In genomic region chr3:142484912-142485435, GRCh38 we compare ENCODE assay signal across 14 cellular contexts. TPM values are rescaled to one million over a fixed set of nuclear protein-coding genes. Genes with fewer than 3 reads are reported as not detected.
DNase-seq lines count a peak whose midpoint lies in the region; ATAC-seq and TF ChIP-seq lines count a peak whose summit lies in the region.
"Had no signal": no experiment of that assay in that cellular context is flagged by ENCODE, and none has a peak within 500 bp of the region (broad histone marks: within the 10 kb centered on the region; RNA-seq: fewer than 3 reads in every experiment).

No MANE protein-coding gene starts in this region.

- no peaks in the 10 kb centered on the region for H4K20me1 ChIP-seq in PC-3 (ENCODE audit: low read length)
- H4K20me1 ChIP-seq: BLaER1 had no signal

- DNase-seq in activated CD4-positive, alpha-beta T cell treated with anti-CD3 and anti-CD28 coated beads for 36 hours, result no peak
- no peak for DNase-seq in activated CD4-positive, alpha-beta T cell treated with anti-CD3 and anti-CD28 coated beads, Interleukin-2, amount 10 ng/mL, durations not matched to agents 24 days and 14 days
- no peak for DNase-seq in activated naive CD4-positive, alpha-beta T cell treated with anti-CD3 and anti-CD28 coated beads, Interleukin-2, amount 50 U/mL, for 16 hours
- DNase-seq in PC-3, result peak; percentile 59
- DNase-seq in neuronal stem cell (ENCODE audit: low spot score), result no peak
- no peak for DNase-seq in head of caudate nucleus
- DNase-seq: 8988T; CD8-positive, alpha-beta T cell; DMS 273 treated with DMSO at 0.1 percent for 48 hours; GM23248 had no signal

- H2BK120ac ChIP-seq in neuronal stem cell (ENCODE audit: low read depth, low read length), result no peak overlapping the region

- H3K79me1 ChIP-seq in neuronal stem cell (ENCODE audit: low read depth, low read length), result no peaks in the 10 kb centered on the region

- no peaks in the 10 kb centered on the region for H3K79me2 ChIP-seq in PC-3 (ENCODE audit: low read length)

- no peak overlapping the region for H3K4me3 Mint-ChIP-seq in activated CD4-positive, alpha-beta T cell treated with anti-CD3 and anti-CD28 coated beads for 36 hours
- H3K4me3 Mint-ChIP-seq in activated CD4-positive, alpha-beta T cell treated with anti-CD3 and anti-CD28 coated beads, Interleukin-2, amount 10 ng/mL, durations not matched to agents 24 days and 14 days, result no peak overlapping the region
- H3K4me3 Mint-ChIP-seq in activated naive CD4-positive, alpha-beta T cell treated with anti-CD3 and anti-CD28 coated beads, Interleukin-2, amount 50 U/mL, for 24 hours, result no peak overlapping the region
- H3K4me3 Mint-ChIP-seq: CD8-positive, alpha-beta T cell had no signal

- no peak overlapping the region for H3K9ac ChIP-seq in PC-3 (ENCODE audit: low read length)
- no peak overlapping the region for H3K9ac ChIP-seq in neuronal stem cell (ENCODE audit: low read depth, low read length, poor library complexity)
- H3K9ac ChIP-seq: BLaER1, GM23248 had no signal

- peaks cover 76% of the 10 kb centered on the region for H3K36me3 Mint-ChIP-seq in activated CD4-positive, alpha-beta T cell treated with anti-CD3 and anti-CD28 coated beads for 36 hours (ENCODE audit: low read depth)
- H3K36me3 Mint-ChIP-seq in activated CD4-positive, alpha-beta T cell treated with anti-CD3 and anti-CD28 coated beads, Interleukin-2, amount 10 ng/mL, durations not matched to agents 24 days and 14 days (ENCODE audit: low read depth), result peaks cover 68% of the 10 kb centered on the region
- peaks cover 51% of the 10 kb centered on the region for H3K36me3 Mint-ChIP-seq in activated naive CD4-positive, alpha-beta T cell treated with anti-CD3 and anti-CD28 coated beads, Interleukin-2, amount 50 U/mL, for 24 hours

- intact Hi-C loops in activated CD4-positive, alpha-beta T cell treated with anti-CD3 and anti-CD28 coated beads for 36 hours (cut with DNase I, micrococcal nuclease), result no loop called here
- intact Hi-C loops in activated CD4-positive, alpha-beta T cell treated with anti-CD3 and anti-CD28 coated beads, Interleukin-2, amount 10 ng/mL, durations not matched to agents 24 days and 14 days (cut with micrococcal nuclease), result no loop called here
- intact Hi-C loops in PC-3 (cut with micrococcal nuclease) (no loop called here), head of caudate nucleus (cut with DNase I) (no loop called here)

- no peak overlapping the region for H3K18ac ChIP-seq in neuronal stem cell (ENCODE audit: low read length)

- H3K4me2 ChIP-seq in PC-3 (ENCODE audit: low read length) (no peak overlapping the region), neuronal stem cell (ENCODE audit: insufficient read depth, low read length, poor library complexity, severe bottlenecking) (no peak overlapping the region)
- H3K4me2 ChIP-seq: BLaER1 had no signal

- H2AFZ ChIP-seq in PC-3 (ENCODE audit: low read length) (no peak overlapping the region), neuronal stem cell (ENCODE audit: low read length) (no peak overlapping the region)
- H2AFZ ChIP-seq: GM23248 had no signal

- H2BK12ac ChIP-seq in neuronal stem cell (ENCODE audit: low read length), result no peak overlapping the region

- CTCF ChIA-PET in activated CD4-positive, alpha-beta T cell treated with anti-CD3 and anti-CD28 coated beads for 36 hours (lab: Charles Lee), result no interaction called here
- CTCF ChIA-PET in PC-3 (lab: Charles Lee), result no interaction called here

- H2BK15ac ChIP-seq in neuronal stem cell (ENCODE audit: low read length), result no peak overlapping the region

- H3K4me3 ChIP-seq in PC-3 (ENCODE audit: low read length) (no peak overlapping the region), neuronal stem cell (ENCODE audit: low read length in 2 of 2) (no peak overlapping the region)
- H3K4me3 ChIP-seq: BLaER1, GM23248, HAP-1 had no signal

- WGBS in neuronal stem cell (ENCODE audit: extremely low coverage in 2 of 2, insufficient read length in 2 of 2, insufficient replicate concordance in 1 of 2), 2 donors, result no CpG with 5 or more reads among the region's 4 CpGs

- H3K14ac ChIP-seq in neuronal stem cell (ENCODE audit: low read length), result no peak overlapping the region

- H3K36me3 ChIP-seq in PC-3 (ENCODE audit: low read depth, low read length) (peaks cover 23% of the 10 kb centered on the region), neuronal stem cell (replicated peaks in 1 of 2; ENCODE audit: control insufficient read depth in 2 of 2, insufficient read depth in 2 of 2, low read length in 2 of 2) (peaks cover 5 to 75% of the 10 kb centered on the region in 2 donors)

- peak overlapping the region; percentile 43 for H4K8ac ChIP-seq in neuronal stem cell (ENCODE audit: low read depth, low read length)

- H3K23ac ChIP-seq in neuronal stem cell (ENCODE audit: low read depth, low read length, poor library complexity), result no peak overlapping the region

- H3K9me3 ChIP-seq in PC-3 (ENCODE audit: low read length) (no peaks in the 10 kb centered on the region), neuronal stem cell (replicated peaks in 1 of 2; ENCODE audit: control insufficient read depth in 2 of 2, insufficient read depth in 1 of 2, low read depth in 1 of 2, low read length in 2 of 2) (peaks cover 3 to 17% of the 10 kb centered on the region in 2 donors)

- H3K9me2 ChIP-seq in PC-3 (replicated peaks; ENCODE audit: low read length), result no peaks in the 10 kb centered on the region

- H2AK5ac ChIP-seq in neuronal stem cell (ENCODE audit: low read depth, low read length), result no peak overlapping the region

- H3K4me1 Mint-ChIP-seq in activated CD4-positive, alpha-beta T cell treated with anti-CD3 and anti-CD28 coated beads for 36 hours, result peaks cover 7% of the 10 kb centered on the region
- no peaks in the 10 kb centered on the region for H3K4me1 Mint-ChIP-seq in activated CD4-positive, alpha-beta T cell treated with anti-CD3 and anti-CD28 coated beads, Interleukin-2, amount 10 ng/mL, durations not matched to agents 24 days and 14 days
- H3K4me1 Mint-ChIP-seq in activated naive CD4-positive, alpha-beta T cell treated with anti-CD3 and anti-CD28 coated beads, Interleukin-2, amount 50 U/mL, for 24 hours, result no peaks in the 10 kb centered on the region

- BruUV-seq in PC-3 (replicated peaks; lab: Mats Ljungman, UMichigan), result no TSS peak

- no peak overlapping the region for H4K91ac ChIP-seq in neuronal stem cell (ENCODE audit: low read depth, low read length, poor library complexity)

- H3K27me3 Mint-ChIP-seq in activated CD4-positive, alpha-beta T cell treated with anti-CD3 and anti-CD28 coated beads for 36 hours, result no peaks in the 10 kb centered on the region
- H3K27me3 Mint-ChIP-seq in activated CD4-positive, alpha-beta T cell treated with anti-CD3 and anti-CD28 coated beads, Interleukin-2, amount 10 ng/mL, durations not matched to agents 24 days and 14 days, result no peaks in the 10 kb centered on the region
- no peaks in the 10 kb centered on the region for H3K27me3 Mint-ChIP-seq in activated naive CD4-positive, alpha-beta T cell treated with anti-CD3 and anti-CD28 coated beads, Interleukin-2, amount 50 U/mL, for 24 hours

- H3K4me1 ChIP-seq in PC-3 (ENCODE audit: insufficient read depth, low read length) (peaks cover 31% of the 10 kb centered on the region), neuronal stem cell (ENCODE audit: control insufficient read depth in 2 of 2, insufficient read depth in 1 of 2, low read depth in 1 of 2, low read length in 2 of 2) (no peaks in the 10 kb centered on the region)
- H3K4me1 ChIP-seq: BLaER1, HAP-1 had no signal

- H3K27me3 ChIP-seq in PC-3 (ENCODE audit: low read length), result no peaks in the 10 kb centered on the region
- H3K27me3 ChIP-seq in neuronal stem cell (ENCODE audit: control insufficient read depth in 3 of 3, insufficient read depth in 3 of 3, low read depth in 1 of 3, low read length in 3 of 3), result no peaks in the 10 kb centered on the region
- H3K27me3 ChIP-seq: BLaER1 had no signal

- H3K9me3 Mint-ChIP-seq in activated CD4-positive, alpha-beta T cell treated with anti-CD3 and anti-CD28 coated beads for 36 hours (ENCODE audit: low read depth), result no peaks in the 10 kb centered on the region
- no peaks in the 10 kb centered on the region for H3K9me3 Mint-ChIP-seq in activated CD4-positive, alpha-beta T cell treated with anti-CD3 and anti-CD28 coated beads, Interleukin-2, amount 10 ng/mL, durations not matched to agents 24 days and 14 days
- no peaks in the 10 kb centered on the region for H3K9me3 Mint-ChIP-seq in activated naive CD4-positive, alpha-beta T cell treated with anti-CD3 and anti-CD28 coated beads, Interleukin-2, amount 50 U/mL, for 24 hours

- no peak overlapping the region for H2BK5ac ChIP-seq in neuronal stem cell (ENCODE audit: low read length)

- H3K4ac ChIP-seq in neuronal stem cell (ENCODE audit: low read length), result no peak overlapping the region

- no peaks in the 10 kb centered on the region for H3F3A ChIP-seq in PC-3 (ENCODE audit: low read length, unreplicated experiment)

- POLR2A ChIA-PET in activated CD4-positive, alpha-beta T cell treated with anti-CD3 and anti-CD28 coated beads for 36 hours (lab: Charles Lee), result no interaction called here
- POLR2A ChIA-PET in PC-3 (lab: Charles Lee; ENCODE audit: unreplicated experiment), result no interaction called here

- H3K27ac ChIP-seq in PC-3 (ENCODE audit: low read length) (peak overlapping the region; percentile 76), neuronal stem cell (replicated peaks; ENCODE audit: low read length) (no peak overlapping the region)
- H3K27ac ChIP-seq: BLaER1, GM23248 had no signal

- no peak overlapping the region for H3K27ac Mint-ChIP-seq in activated CD4-positive, alpha-beta T cell treated with anti-CD3 and anti-CD28 coated beads for 36 hours
- no peak overlapping the region for H3K27ac Mint-ChIP-seq in activated CD4-positive, alpha-beta T cell treated with anti-CD3 and anti-CD28 coated beads, Interleukin-2, amount 10 ng/mL, durations not matched to agents 24 days and 14 days
- peak overlapping the region; percentile 52 for H3K27ac Mint-ChIP-seq in activated naive CD4-positive, alpha-beta T cell treated with anti-CD3 and anti-CD28 coated beads, Interleukin-2, amount 50 U/mL, for 24 hours

- ATAC-seq in activated CD4-positive, alpha-beta T cell treated with anti-CD3 and anti-CD28 coated beads for 36 hours, result peak; percentile 68
- no peak for ATAC-seq in PC-3
- ATAC-seq in HG03439 (IDR thresholded peaks at IDR 0.05; ENCODE audit: unreplicated experiment), result no peak
- ATAC-seq: CD8-positive, alpha-beta T cell had no signal

- TF ChIP-seq CTCF in PC-3 (conservative IDR thresholded peaks at IDR 0.05; ENCODE audit: low read depth, low read length), result no peak

RNA-seq across cellular contexts. Expression of gene XRN1, which starts 37.1 kb away (rescaled TPM):
- 100 to 1,000 TPM in 1 of 2 experiments, 10 to 100 TPM in 1; 54.2 to 117 TPM for total RNA-seq in activated CD4-positive, alpha-beta T cell treated with anti-CD3 and anti-CD28 coated beads for 36 hours
- 43.8 and 49.5 TPM in 2 replicates for total RNA-seq in activated CD4-positive, alpha-beta T cell treated with anti-CD3 and anti-CD28 coated beads, Interleukin-2, amount 10 ng/mL, durations not matched to agents 24 days and 14 days
- total RNA-seq in PC-3 (2014; rRNA removed), result 16.5 and 23.0 TPM in 2 replicates
- polyA plus RNA-seq in neuronal stem cell (2013, experiment 1 of 2), result 10.5 TPM
- 10.0 TPM for polyA plus RNA-seq in neuronal stem cell (2013, experiment 2 of 2)
